Comparison of ENCODE assay signal across 1 cellular context in the genomic region with DNA sequence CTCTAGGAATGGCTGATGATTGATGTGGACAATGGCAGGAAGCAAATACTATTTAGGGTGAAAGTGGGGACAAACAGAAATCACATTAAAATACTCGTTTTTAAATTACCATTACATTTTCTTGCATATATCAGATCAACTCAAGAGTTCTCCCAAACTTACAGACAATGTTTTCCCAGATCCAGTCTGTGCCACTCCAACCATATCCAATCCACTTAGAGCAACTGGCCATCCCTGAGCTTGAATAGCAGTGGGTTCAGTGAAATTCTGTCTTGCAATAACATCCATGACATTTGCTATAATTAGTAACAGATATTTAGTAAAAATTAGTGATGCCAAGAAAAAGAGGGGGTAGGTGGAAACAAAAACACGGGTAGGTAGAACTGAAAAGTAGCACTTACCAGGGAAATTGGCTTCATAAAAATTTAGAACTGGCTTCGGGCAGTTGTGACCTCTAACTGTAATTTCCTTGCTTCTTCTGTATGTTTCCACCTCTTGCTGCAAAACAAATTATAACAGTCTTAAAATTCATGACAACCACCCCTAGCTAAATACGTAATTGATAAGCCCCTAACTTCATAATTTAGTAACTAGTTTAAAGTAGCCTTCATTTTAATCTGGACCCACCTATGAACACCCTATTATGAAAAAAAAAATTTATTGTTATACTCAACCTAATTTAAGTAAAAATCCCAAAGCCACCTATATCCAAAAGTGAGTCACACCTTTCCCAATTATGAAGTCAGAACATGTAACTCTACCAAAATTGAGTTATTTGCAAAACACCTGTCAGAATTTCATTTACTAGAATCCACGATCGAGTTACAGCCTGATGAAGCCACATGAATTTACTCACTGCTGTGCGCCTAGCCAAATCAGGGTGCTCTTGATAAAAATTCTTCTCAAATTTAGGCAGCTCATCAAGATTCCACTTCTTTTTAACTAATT.
A peak's percentile ranks its signal among the peaks of the same experiment; 100 is the strongest.
TF ChIP-seq lines count a peak whose summit lies in the region.

No MANE protein-coding gene starts in this region.

TF ChIP-seq in HCT116, 20 proteins besides CTCF, POLR2A, EP300 and RAD21:
- no peak for TF ChIP-seq SIN3A (IDR thresholded peaks at IDR 0.05; ENCODE audit: low read depth)
- no peak for TF ChIP-seq SRF (IDR thresholded peaks at IDR 0.05; ENCODE audit: low read depth)
- TF ChIP-seq POLR2AphosphoS5 (IDR thresholded peaks at IDR 0.05; ENCODE audit: low read depth, low read length), result peak; percentile 19; the same call in 1 of the 2 replicates
